Comparison of ENCODE assay signal across 16 cellular contexts in the genomic region with DNA sequence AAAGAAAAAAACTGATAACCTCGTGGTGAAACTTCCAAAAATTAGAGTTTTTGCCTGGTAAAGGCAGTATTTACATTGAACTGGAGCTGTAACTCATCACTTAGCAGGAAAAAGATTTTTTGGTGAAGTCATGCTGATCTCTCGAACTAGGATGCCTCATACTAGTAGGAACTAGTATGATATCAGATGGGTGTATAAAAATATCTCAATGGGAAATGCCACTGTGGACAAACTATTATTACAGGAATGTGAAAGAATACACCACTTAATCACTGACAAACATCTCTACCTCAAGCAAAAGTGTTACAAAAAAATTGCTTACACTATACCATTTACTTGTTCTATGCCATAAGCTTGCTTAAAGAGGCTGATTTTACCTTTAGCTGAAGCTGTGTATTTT. TPM values are rescaled to one million over a fixed set of nuclear protein-coding genes. Genes with fewer than 3 reads are reported as not detected.
DNase-seq lines count a peak whose midpoint lies in the region; ATAC-seq and TF ChIP-seq lines count a peak whose summit lies in the region.
"Had no signal": no experiment of that assay in that cellular context is flagged by ENCODE, and none has a peak within 500 bp of the region (broad histone marks: within the 10 kb centered on the region; RNA-seq: fewer than 3 reads in every experiment).

No MANE protein-coding gene starts in this region.

- no peak for TF ChIP-seq CTCF in fibroblast of pulmonary artery (IDR thresholded peaks at IDR 0.05; ENCODE audit: low read length, missing control alignments)

- H3K4me3 ChIP-seq in fibroblast of pulmonary artery (replicated peaks; ENCODE audit: low read depth, low read length): no peak overlapping the region
- H3K4me3 ChIP-seq in skeletal muscle satellite cell (ENCODE audit: low read length): no peak overlapping the region
- H3K4me3 ChIP-seq: prostate gland, SK-N-MC had no signal

- no peaks in the 10 kb centered on the region for H3K9me3 ChIP-seq in skeletal muscle satellite cell (replicated peaks; ENCODE audit: low read length)
- H3K9me3 ChIP-seq: prostate gland had no signal

- peak overlapping the region; percentile 32 for H3K4me2 ChIP-seq in skeletal muscle satellite cell (ENCODE audit: low read length)

- H3K9ac ChIP-seq in skeletal muscle satellite cell (ENCODE audit: low read depth, low read length): peak overlapping the region; percentile 39

- H3K27me3 ChIP-seq in skeletal muscle satellite cell (ENCODE audit: control insufficient read depth, insufficient read depth, low read length): no peaks in the 10 kb centered on the region

- peaks cover 22% of the 10 kb centered on the region for H3K4me1 ChIP-seq in skeletal muscle satellite cell (ENCODE audit: control insufficient read depth, insufficient read depth, low read length)
- H3K4me1 ChIP-seq: prostate gland had no signal

- H3K36me3 ChIP-seq in skeletal muscle satellite cell (ENCODE audit: insufficient read depth, low read length): no peaks in the 10 kb centered on the region
- H3K36me3 ChIP-seq: prostate gland had no signal

- DNase-seq in HT1080 (ENCODE audit: low read depth) (peak; percentile 26), amniotic stem cell (lab: John Stamatoyannopoulos, UW) (peak; percentile 40), fibroblast of pulmonary artery (ENCODE audit: low read depth) (peak; percentile 55), NCI-H2227 (lab: John Stamatoyannopoulos, UW; ENCODE audit: unreplicated experiment) (no peak), superior temporal gyrus (ENCODE audit: extremely low spot score) (no peak)
- DNase-seq: activated naive CD4-positive, alpha-beta T cell; CD4-positive, alpha-beta T cell; hippocampal formation; Kasumi-1; left colon; substantia nigra had no signal

- no peak for ATAC-seq in GM18858 (IDR thresholded peaks at IDR 0.05; ENCODE audit: unreplicated experiment)
- ATAC-seq: WTC11 had no signal

RNA-seq across cellular contexts. Expression of gene RFX3, which starts 28.4 kb away (rescaled TPM):
- total RNA-seq in HT1080 (2014; rRNA removed; shearing (Covaris generic)): 1.4 and 1.5 TPM in 2 replicates
- 1.9 and 2.5 TPM in 2 replicates for polyA plus RNA-seq in HT1080 (2015; cell fraction: cytosol; rRNA removed)
- polyA plus RNA-seq in HT1080 (2015; cell fraction: nucleus; rRNA removed): 5.7 and 6.3 TPM in 2 replicates
- total RNA-seq in skeletal muscle satellite cell (2012; rRNA removed): 1.8 and 2.4 TPM in 2 replicates

Comparison
In these comparisons a context has a peak if more than half of its experiments do, and no peak if none do; other contexts are left out.
1. DNase-seq: peak in HT1080 (single experiment), amniotic stem cell (single experiment) and fibroblast of pulmonary artery (single experiment); none in NCI-H2227 (single experiment) and superior temporal gyrus (single experiment).